29 cellular contexts compared by ENCODE assay signal in the genomic region with DNA sequence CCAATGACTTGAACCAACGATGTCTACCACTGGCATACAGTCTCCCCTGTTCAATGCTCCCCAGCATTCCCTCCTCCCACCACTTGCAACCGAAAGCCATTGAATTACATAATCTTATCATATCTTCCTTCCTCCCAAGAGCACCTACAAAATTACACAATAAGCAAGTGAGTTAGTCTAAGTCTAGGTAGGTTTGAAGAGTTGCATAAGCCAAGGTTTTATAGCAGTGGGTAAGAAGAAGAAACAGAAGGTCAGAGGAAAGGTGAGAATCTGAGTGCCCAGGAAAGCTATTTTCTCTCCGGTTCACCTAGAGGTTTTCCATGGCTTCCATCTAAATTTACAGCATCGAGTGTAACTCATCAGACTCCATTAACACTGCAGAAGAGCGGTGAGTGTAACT.
"Had no signal": no experiment of that assay in that cellular context is flagged by ENCODE, and none has a peak within 500 bp of the region (broad histone marks: within the 10 kb centered on the region; RNA-seq: fewer than 3 reads in every experiment).

No MANE protein-coding gene starts in this region.

- H3K9me3 ChIP-seq: body of pancreas, breast epithelium, SJCRH30, SK-N-SH had no signal

- H3K36me3 ChIP-seq: breast epithelium, SJCRH30 had no signal

- H3K4me3 ChIP-seq: body of pancreas, breast epithelium, SJCRH30 had no signal

- FAIRE-seq: astrocyte had no signal

- H3K4me1 ChIP-seq: breast epithelium, SJCRH30 had no signal

- H3K27me3 ChIP-seq: body of pancreas, breast epithelium, SJCRH30 had no signal

- DNase-seq: activated B cell treated with CpG ODN at 0.5 μM for 24 hours; activated CD4-positive, alpha-beta memory T cell treated with anti-CD3 and anti-CD28 coated beads, Interleukin-2, amount 10 ng/mL, durations not matched to agents 7 days and 5 days; activated CD4-positive, alpha-beta T cell treated with anti-CD3 and anti-CD28 coated beads for 4 hours; activated CD4-positive, CD25-positive, alpha-beta regulatory T cell treated with anti-CD3 and anti-CD28 coated beads, Interleukin-2, amount 50 U/mL, for 72 hours; activated CD8-positive, alpha-beta memory T cell treated with anti-CD3 and anti-CD28 coated beads for 24 hours; activated CD8-positive, alpha-beta memory T cell treated with anti-CD3 and anti-CD28 coated beads, Interleukin-2, amount 10 ng/mL, durations not matched to agents 7 days and 5 days; activated CD8-positive, alpha-beta memory T cell treated with anti-CD3 and anti-CD28 coated beads, Interleukin-2, amount 50 U/mL, for 48 hours; activated effector memory CD4-positive, alpha-beta T cell treated with Interleukin-2 at 50 U/mL for 16 hours; activated naive CD4-positive, alpha-beta T cell treated with anti-CD3 and anti-CD28 coated beads, Interleukin-2, amount 10 ng/mL, durations not matched to agents 7 days and 5 days; activated naive CD8-positive, alpha-beta T cell treated with anti-CD3 and anti-CD28 coated beads for 36 hours; activated T-cell treated with anti-CD3 and anti-CD28 coated beads, Interleukin-2, amount 50 U/mL, for 48 hours; amniotic stem cell; body of pancreas; MM.1S; MV-4-11; NCI-H1092; NCI-H1436 treated with DMSO at 0.1 percent for 48 hours; NCI-H1694 treated with DMSO at 0.1 percent for 48 hours; NCI-H2029; NCI-H345; NCI-H524 treated with DMSO at 0.1 percent for 48 hours; SHP77; SJCRH30; SK-N-SH; T-helper 9 cell had no signal

- H3K27ac ChIP-seq: body of pancreas, breast epithelium, KMS-11, SJCRH30, VCaP had no signal
